Comparison of ENCODE assay signal across 8 cellular contexts in the genomic region with DNA sequence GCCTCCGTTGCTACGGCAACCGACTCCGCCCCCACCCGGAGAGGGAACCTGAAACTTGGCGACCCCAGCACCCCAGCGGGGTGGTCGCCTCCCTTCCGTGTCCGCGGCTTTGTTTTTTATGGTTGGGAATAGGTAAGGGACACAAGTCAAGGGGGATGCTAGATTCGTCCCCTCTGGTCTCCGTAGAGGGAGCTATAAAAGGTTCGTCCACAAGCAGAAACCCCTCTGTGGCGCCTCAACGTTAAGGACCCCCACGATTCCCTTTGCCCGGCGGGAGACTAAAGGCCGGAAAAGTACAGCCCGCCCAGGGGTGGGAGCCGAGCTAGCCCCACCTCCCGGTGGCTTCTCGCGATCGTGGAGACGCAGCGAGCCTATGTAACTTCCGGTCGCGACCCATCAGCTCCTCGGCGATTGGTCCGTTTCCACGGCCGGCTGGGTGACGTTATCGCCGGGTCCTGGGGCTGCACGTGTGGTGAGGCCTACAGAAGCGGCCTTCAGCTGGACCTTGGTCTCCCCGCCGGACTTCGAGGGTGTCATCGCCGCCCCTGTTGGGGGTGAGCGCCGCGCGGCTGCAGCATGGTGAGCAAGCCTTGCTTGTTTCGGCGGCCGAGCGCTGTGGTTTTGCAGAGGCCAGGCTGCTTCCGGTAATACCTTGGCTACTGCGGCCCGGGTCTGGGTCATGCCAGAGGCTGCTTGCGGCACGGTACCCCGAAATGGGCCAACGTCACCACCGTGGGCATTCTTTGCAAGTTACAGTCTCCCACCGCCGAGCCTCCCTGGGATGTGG. TPM values are rescaled to one million over a fixed set of nuclear protein-coding genes. Genes with fewer than 3 reads are reported as not detected.
DNase-seq lines count a peak whose midpoint lies in the region; ATAC-seq and TF ChIP-seq lines count a peak whose summit lies in the region.

A gene with protein sequence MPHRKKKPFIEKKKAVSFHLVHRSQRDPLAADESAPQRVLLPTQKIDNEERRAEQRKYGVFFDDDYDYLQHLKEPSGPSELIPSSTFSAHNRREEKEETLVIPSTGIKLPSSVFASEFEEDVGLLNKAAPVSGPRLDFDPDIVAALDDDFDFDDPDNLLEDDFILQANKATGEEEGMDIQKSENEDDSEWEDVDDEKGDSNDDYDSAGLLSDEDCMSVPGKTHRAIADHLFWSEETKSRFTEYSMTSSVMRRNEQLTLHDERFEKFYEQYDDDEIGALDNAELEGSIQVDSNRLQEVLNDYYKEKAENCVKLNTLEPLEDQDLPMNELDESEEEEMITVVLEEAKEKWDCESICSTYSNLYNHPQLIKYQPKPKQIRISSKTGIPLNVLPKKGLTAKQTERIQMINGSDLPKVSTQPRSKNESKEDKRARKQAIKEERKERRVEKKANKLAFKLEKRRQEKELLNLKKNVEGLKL (plus strand): TSS at position 437 of the 787 bp plus-strand sequence. CDS start 140 bp downstream, at position 577.

- POLR2A ChIA-PET in CD8-positive, alpha-beta T cell (lab: Charles Lee), result interaction anchor here (1.1 to 2.0 kb wide), 6 partner anchors 10 to 393 kb away, joined by 3 to 9 read pairs (median 5); a partner anchor contains a TSS

- H3K9me3 ChIP-seq in CD8-positive, alpha-beta T cell (ENCODE audit: low read length), result no peaks in the 10 kb centered on the region
- H3K9me3 ChIP-seq in lower lobe of right lung, result no peaks in the 10 kb centered on the region

- intact Hi-C loops in CD8-positive, alpha-beta T cell (cut with DNase I, micrococcal nuclease), result loop anchor here (1.0 to 10.0 kb wide), 16 partner anchors 218 to 1892 kb away; a partner anchor contains a TSS
- intact Hi-C loops in lower lobe of right lung (cut with DNase I), result no loop called here

- peak within 1 kb of the TSS; percentile 96 for H3K4me3 Mint-ChIP-seq in CD8-positive, alpha-beta T cell

- CTCF ChIA-PET in CD8-positive, alpha-beta T cell (lab: Charles Lee), result interaction anchor here (0.8 to 1.5 kb wide), 5 partner anchors 170 to 330 kb away, joined by 4 to 5 read pairs (median 4); no protein-coding TSS in a partner anchor

- peak within 1 kb of the TSS; percentile 95 for H3K27ac ChIP-seq in CD8-positive, alpha-beta T cell (ENCODE audit: low read depth, low read length)
- peak within 1 kb of the TSS; percentile 95 for H3K27ac ChIP-seq in lower lobe of right lung

- peak within 1 kb of the TSS; percentile 99 for H3K4me3 ChIP-seq in CD8-positive, alpha-beta T cell (ENCODE audit: low read depth, low read length)
- H3K4me3 ChIP-seq in lower lobe of right lung, result peak within 1 kb of the TSS; percentile 81

- no peak for TF ChIP-seq CTCF in CD8-positive, alpha-beta T cell (IDR thresholded peaks at IDR 0.05)
- no peak for TF ChIP-seq CTCF in lower lobe of right lung (IDR thresholded peaks at IDR 0.05)

- H3K27me3 Mint-ChIP-seq in CD8-positive, alpha-beta T cell (ENCODE audit: low read depth), result no peaks in the 10 kb centered on the region

- peak within 1 kb of the TSS; percentile 98 for H3K27ac Mint-ChIP-seq in CD8-positive, alpha-beta T cell

- H3K4me1 Mint-ChIP-seq in CD8-positive, alpha-beta T cell (ENCODE audit: low read depth), result peaks cover 28% of the 10 kb centered on the region

- peak; percentile 82 to 92 (median 90) for DNase-seq in CD8-positive, alpha-beta T cell
- peak; percentile 85 for DNase-seq in HS-27A (ENCODE audit: low read depth)
- peak; percentile 65 for DNase-seq in NK-92 (lab: John Stamatoyannopoulos, UW; ENCODE audit: unreplicated experiment)
- peak; percentile 74 to 86 for DNase-seq in activated CD8-positive, alpha-beta memory T cell treated with anti-CD3 and anti-CD28 coated beads for 1 hour (ENCODE audit: extremely low read depth in 1 of 2, low read depth in 1 of 2)
- peak; percentile 90 for DNase-seq in effector CD4-positive, alpha-beta T cell
- DNase-seq in lower lobe of right lung, result peak; percentile 97
- peak; percentile 84 to 92 (median 85) for DNase-seq in stimulated activated CD4-positive, alpha-beta T cell treated with anti-CD3 and anti-CD28 coated beads, TNF-alpha, amount 100 ng/mL, for 24 hours (ENCODE audit: low read depth in 3 of 3)

- no peaks in the 10 kb centered on the region for H3K27me3 ChIP-seq in CD8-positive, alpha-beta T cell (ENCODE audit: insufficient read depth, low read length)
- no peaks in the 10 kb centered on the region for H3K27me3 ChIP-seq in lower lobe of right lung (ENCODE audit: low read depth)

- peaks cover 46% of the 10 kb centered on the region for H3K36me3 Mint-ChIP-seq in CD8-positive, alpha-beta T cell

- peaks cover 6% of the 10 kb centered on the region for H3K4me1 ChIP-seq in CD8-positive, alpha-beta T cell (ENCODE audit: insufficient read depth, low read length)
- peaks cover 20% of the 10 kb centered on the region for H3K4me1 ChIP-seq in lower lobe of right lung

- H3K9me3 Mint-ChIP-seq in CD8-positive, alpha-beta T cell, result no peaks in the 10 kb centered on the region

- ATAC-seq in CD8-positive, alpha-beta T cell, result peak; percentile 96
- ATAC-seq in GM19467 (IDR thresholded peaks at IDR 0.05; ENCODE audit: unreplicated experiment), result peak; percentile 100
- ATAC-seq in lower lobe of right lung, result peak; percentile 99 to 100

- H3K36me3 ChIP-seq in CD8-positive, alpha-beta T cell (ENCODE audit: insufficient read depth, low read length), result peaks cover 11% of the 10 kb centered on the region
- peaks cover 37% of the 10 kb centered on the region for H3K36me3 ChIP-seq in lower lobe of right lung

RNA-seq across cellular contexts. Expression of the gene that starts here (rescaled TPM):
- 10 to 100 TPM; 31.7 to 33.4 TPM for total RNA-seq in CD8-positive, alpha-beta T cell
- 22.5 TPM for total RNA-seq in lower lobe of right lung

Comparison
In these comparisons a context has a peak if more than half of its experiments do, and no peak if none do; other contexts are left out.
1. Peak in every context shown above with its lines: DNase-seq, ATAC-seq, H3K4me3 ChIP-seq and H3K27ac ChIP-seq.